ENCODE assay signal across 8 cellular contexts in genomic region chr2:39120771-39121522, GRCh38. TPM values are rescaled to one million over a fixed set of nuclear protein-coding genes. Genes with fewer than 3 reads are reported as not detected.
DNase-seq lines count a peak whose midpoint lies in the region; ATAC-seq and TF ChIP-seq lines count a peak whose summit lies in the region.

TSS of gene SOS1 (minus strand) at chr2:39121051. CDS start at chr2:39120422, 629 bp downstream.

- H2AFZ ChIP-seq in PC-9, result peak within 1 kb of the TSS; percentile 95

- H3K79me2 ChIP-seq in PC-9 (ENCODE audit: low read depth), result peaks cover 61% of the 10 kb centered on the region

- CTCF ChIA-PET in PC-9 (lab: Charles Lee), result interaction anchor here (0.7 to 1.4 kb wide), 3 partner anchors 107 to 365 kb away, joined by 4 to 5 read pairs (median 5); no protein-coding TSS in a partner anchor

- peaks cover 45% of the 10 kb centered on the region for H3K4me1 ChIP-seq in PC-9 (replicated peaks; ENCODE audit: insufficient read depth)

- POLR2A ChIA-PET in PC-9 (lab: Charles Lee; ENCODE audit: unreplicated experiment), result interaction anchor here (0.6 to 1.0 kb wide), 7 partner anchors 58 to 521 kb away, joined by 3 to 9 read pairs (median 4); partner anchors contain the start of gene SRSF7

- peaks cover 33% of the 10 kb centered on the region for H3F3A ChIP-seq in PC-9 (ENCODE audit: insufficient read depth, low read depth)

- intact Hi-C loops in PC-9 (cut with micrococcal nuclease; ENCODE audit: unreplicated experiment), result loop anchor here (1.0 kb wide), 1 partner anchor 107 kb away; no protein-coding TSS in a partner anchor

- TF ChIP-seq CTCF in PC-9 (conservative IDR thresholded peaks at IDR 0.05) (no peak), epithelial cell of proximal tubule (conservative IDR thresholded peaks at IDR 0.05; ENCODE audit: low read depth, low read length) (no peak)

- ATAC-seq in GM21723 (IDR thresholded peaks at IDR 0.05; ENCODE audit: unreplicated experiment), result peak; percentile 55

- in situ Hi-C loops in KBM-7 (cut with MboI; ENCODE audit: low pct_unique_long_range_greater_than_20kb, low sequenced_read_pairs), result no loop called here

- peak; percentile 95 for DNase-seq in DMS53 (lab: John Stamatoyannopoulos, UW)
- DNase-seq in KBM-7, result peak; percentile 95
- DNase-seq in PC-9, result peak; percentile 90 to 95
- peak; percentile 93 for DNase-seq in activated T-cell treated with anti-CD3 and anti-CD28 coated beads, Interleukin-2, amount 50 U/mL, for 1 hour
- DNase-seq in epithelial cell of proximal tubule (ENCODE audit: low read depth), result no peak
- peak; percentile 97 for DNase-seq in mucosa of gallbladder (ENCODE audit: low spot score)
- peak; percentile 86 to 87 for DNase-seq in stimulated activated CD8-positive, alpha-beta memory T cell treated with anti-CD3 and anti-CD28 coated beads, Interleukin-4, amount 100 ng/mL, for 4 hours (ENCODE audit: low read depth in 2 of 2, low spot score in 1 of 2)

- no peaks in the 10 kb centered on the region for H3K36me3 ChIP-seq in PC-9 (ENCODE audit: low read depth)

- peaks cover 27% of the 10 kb centered on the region; the same call in 1 of the 2 replicates for H4K20me1 ChIP-seq in PC-9 (ENCODE audit: insufficient read depth)

- no TSS peak for BruUV-seq in PC-9 (replicated peaks; lab: Mats Ljungman, UMichigan)

- no peaks in the 10 kb centered on the region for H3K27me3 ChIP-seq in PC-9 (ENCODE audit: insufficient read depth, low read depth)

- peak within 1 kb of the TSS; percentile 86 for H3K27ac ChIP-seq in PC-9

- H3K9me3 ChIP-seq in PC-9 (ENCODE audit: insufficient read depth, low read depth), result no peaks in the 10 kb centered on the region

- H3K4me3 ChIP-seq in PC-9 (peak within 1 kb of the TSS; percentile 81), epithelial cell of proximal tubule (ENCODE audit: low read depth, low read length) (peak within 1 kb of the TSS; percentile 75)

- peak within 1 kb of the TSS; percentile 99 for H3K4me2 ChIP-seq in PC-9

- H3K9me2 ChIP-seq in PC-9 (ENCODE audit: insufficient read depth), result no peaks in the 10 kb centered on the region

RNA-seq across cellular contexts. Expression of gene SOS1, which starts in this region (rescaled TPM):
- total RNA-seq in PC-9 (2021), result 19.2 and 34.7 TPM in 2 replicates
- 10.2 and 11.7 TPM in 2 replicates for total RNA-seq in epithelial cell of proximal tubule
- 42.1 TPM for total RNA-seq in mucosa of gallbladder
